Comparison of ENCODE assay signal across 11 cellular contexts in genomic region chr1:39116868-39117728, GRCh38.
DNase-seq lines count a peak whose midpoint lies in the region; ATAC-seq and TF ChIP-seq lines count a peak whose summit lies in the region.
"Had no signal": no experiment of that assay in that cellular context is flagged by ENCODE, and none has a peak within 500 bp of the region (broad histone marks: within the 10 kb centered on the region; RNA-seq: fewer than 3 reads in every experiment).

No MANE protein-coding gene starts in this region.

- H3K36me3 ChIP-seq in cardiac muscle cell (no peaks in the 10 kb centered on the region), right lobe of liver (peaks cover 0 to 5% (median 0%) of the 10 kb centered on the region in 4 donors), heart left ventricle (peaks cover 0 to 8% (median 0%) of the 10 kb centered on the region in 9 donors), Peyer's patch (no peaks in the 10 kb centered on the region)

- POLR2A ChIA-PET in MCF 10A (lab: Yijun Ruan, JAX): interaction anchor here (0.6 to 3.9 kb wide), 17 partner anchors 10 to 1256 kb away, joined by 3 to 45 read pairs (median 7); no protein-coding TSS in a partner anchor

- no peak overlapping the region for H3K4me3 ChIP-seq in cardiac muscle cell
- no peak overlapping the region for H3K4me3 ChIP-seq in right lobe of liver
- H3K4me3 ChIP-seq in heart left ventricle: no peak overlapping the region
- no peak overlapping the region for H3K4me3 ChIP-seq in Peyer's patch

- H3K9me3 Mint-ChIP-seq in MCF 10A (ENCODE audit: unreplicated experiment): no peaks in the 10 kb centered on the region
- H3K9me3 Mint-ChIP-seq: activated naive CD4-positive, alpha-beta T cell treated with anti-CD3 and anti-CD28 coated beads, Interleukin-2, amount 50 U/mL, for 24 hours had no signal

- H3K27ac ChIP-seq in cardiac muscle cell (peak overlapping the region; percentile 81), right lobe of liver (peak overlapping the region in 2 of 3 donors; percentile 55 to 65), heart left ventricle (peak overlapping the region in 1 of 12 donors; percentile 50), Peyer's patch (peak overlapping the region in 2 of 4 donors; percentile 13 to 69)

- ATAC-seq in left ventricle myocardium superior: no peak
- ATAC-seq in right lobe of liver: peak; percentile 78 to 88 (median 79)
- ATAC-seq in heart left ventricle: no peak

- no peaks in the 10 kb centered on the region for H3K27me3 Mint-ChIP-seq in MCF 10A (ENCODE audit: insufficient read depth, unreplicated experiment)

- H3K4me1 ChIP-seq in cardiac muscle cell (ENCODE audit: low read depth) (peaks cover 31% of the 10 kb centered on the region), right lobe of liver (peaks cover 0 to 50% (median 6%) of the 10 kb centered on the region in 4 donors), heart left ventricle (peaks cover 0 to 51% (median 28%) of the 10 kb centered on the region in 12 donors), Peyer's patch (peaks cover 0 to 42% (median 3%) of the 10 kb centered on the region in 4 donors)

- TF ChIP-seq CTCF in cardiac muscle cell (IDR thresholded peaks at IDR 0.05; ENCODE audit: low read depth, low read length) (no peak), MCF 10A (IDR thresholded peaks at IDR 0.05; ENCODE audit: unreplicated experiment) (no peak), right lobe of liver (IDR thresholded peaks at IDR 0.05) (no peak), heart left ventricle (IDR thresholded peaks at IDR 0.05) (no peak), Peyer's patch (IDR thresholded peaks at IDR 0.05) (no peak)

- peaks cover 8% of the 10 kb centered on the region for H3K4me1 Mint-ChIP-seq in MCF 10A (ENCODE audit: insufficient read depth, unreplicated experiment)
- H3K4me1 Mint-ChIP-seq: activated naive CD4-positive, alpha-beta T cell treated with anti-CD3 and anti-CD28 coated beads, Interleukin-2, amount 50 U/mL, for 24 hours had no signal

- DNase-seq in cardiac muscle cell (ENCODE audit: low read depth in 1 of 2, low spot score in 1 of 2) (peak in 1 of 2 donors; percentile 56), left ventricle myocardium superior (no peak), MCF 10A (ENCODE audit: unreplicated experiment) (peak; percentile 65), right lobe of liver (no peak), mesenteric fat pad (ENCODE audit: low spot score) (no peak), head of caudate nucleus (no peak), heart left ventricle (no peak), Peyer's patch (no peak)
- DNase-seq: activated CD4-positive, alpha-beta T cell treated with anti-CD3 and anti-CD28 coated beads for 4 hours; NCI-H1930 had no signal

- H3K9me3 ChIP-seq in cardiac muscle cell (ENCODE audit: low read depth) (no peaks in the 10 kb centered on the region), right lobe of liver (no peaks in the 10 kb centered on the region), heart left ventricle (no peaks in the 10 kb centered on the region), Peyer's patch (no peaks in the 10 kb centered on the region)

- intact Hi-C loops in left ventricle myocardium superior (cut with micrococcal nuclease) (no loop called here), MCF 10A (cut with micrococcal nuclease) (no loop called here), right lobe of liver (cut with DNase I) (loop anchor here in 1 of 2 donors (10.0 kb wide), 1 partner anchor 48 kb away; no protein-coding TSS in a partner anchor), head of caudate nucleus (cut with DNase I) (no loop called here), heart left ventricle (cut with DNase I) (loop anchor here in 1 of 10 donors (10.0 kb wide), 1 partner anchor 48 kb away; no protein-coding TSS in a partner anchor)

- CTCF ChIA-PET in MCF 10A (lab: Yijun Ruan, JAX): interaction anchor here (0.7 to 2.1 kb wide), 7 partner anchors 12 to 141 kb away, joined by 3 to 4 read pairs (median 3); no protein-coding TSS in a partner anchor

- H3K36me3 Mint-ChIP-seq in MCF 10A (ENCODE audit: insufficient read depth, unreplicated experiment): no peaks in the 10 kb centered on the region
- H3K36me3 Mint-ChIP-seq: activated naive CD4-positive, alpha-beta T cell treated with anti-CD3 and anti-CD28 coated beads, Interleukin-2, amount 50 U/mL, for 24 hours had no signal

- peak overlapping the region; percentile 5 for H3K27ac Mint-ChIP-seq in MCF 10A (ENCODE audit: low read depth, unreplicated experiment)
- H3K27ac Mint-ChIP-seq: activated naive CD4-positive, alpha-beta T cell treated with anti-CD3 and anti-CD28 coated beads, Interleukin-2, amount 50 U/mL, for 24 hours had no signal

- TF ChIP-seq POLR2A in right lobe of liver (IDR thresholded peaks at IDR 0.05): no peak
- TF ChIP-seq POLR2A in heart left ventricle (IDR thresholded peaks at IDR 0.05): no peak
- no peak for TF ChIP-seq POLR2A in Peyer's patch (IDR thresholded peaks at IDR 0.05)

- no TSS peak for BruUV-seq in MCF 10A (replicated peaks; lab: Mats Ljungman, UMichigan)

- no peaks in the 10 kb centered on the region for H3K27me3 ChIP-seq in cardiac muscle cell
- H3K27me3 ChIP-seq in right lobe of liver: no peaks in the 10 kb centered on the region
- no peaks in the 10 kb centered on the region for H3K27me3 ChIP-seq in heart left ventricle
- H3K27me3 ChIP-seq in Peyer's patch: no peaks in the 10 kb centered on the region

- 31% methylated on average over 3 of the region's 3 CpGs for WGBS in right lobe of liver (ENCODE audit: insufficient coverage, low coverage, low lambda C conversion rate, missing lambda C conversion rate)
- WGBS in heart left ventricle, 4 donors: 79 to 91% (median 85%) methylated on average over 3 of the region's 3 CpGs

- H3K4me3 Mint-ChIP-seq in MCF 10A (ENCODE audit: unreplicated experiment): no peak overlapping the region
- H3K4me3 Mint-ChIP-seq: activated naive CD4-positive, alpha-beta T cell treated with anti-CD3 and anti-CD28 coated beads, Interleukin-2, amount 50 U/mL, for 24 hours had no signal

Comparison
In these comparisons a context has a peak if more than half of its experiments do, and no peak if none do; other contexts are left out.
1. ATAC-seq: peak in right lobe of liver (4 of 4); none in left ventricle myocardium superior (single experiment) and heart left ventricle (0 of 4).